ENCODE assay signal across 15 cellular contexts in genomic region chr1:15344800-15345710, GRCh38.
DNase-seq lines count a peak whose midpoint lies in the region; ATAC-seq, FAIRE-seq and TF ChIP-seq lines count a peak whose summit lies in the region.
"Had no signal": no experiment of that assay in that cellular context is flagged by ENCODE, and none has a peak within 500 bp of the region (broad histone marks: within the 10 kb centered on the region; RNA-seq: fewer than 3 reads in every experiment).

No MANE protein-coding gene starts in this region.

- TF ChIP-seq EP300 in HepG2 (IDR thresholded peaks at IDR 0.05; ENCODE audit: low read depth in 2 of 2, low read length in 2 of 2) (no peak), HepG2 (CRISPR knock-in tag; IDR thresholded peaks at IDR 0.05; ENCODE audit: borderline replicate concordance) (no peak), ovary (IDR thresholded peaks at IDR 0.05) (no peak)

- TF ChIP-seq CTCF in neural crest cell (conservative IDR thresholded peaks at IDR 0.05) = no peak
- TF ChIP-seq CTCF in HepG2 (CRISPR knock-in tag; IDR thresholded peaks at IDR 0.05) = no peak
- TF ChIP-seq CTCF in ovary (IDR thresholded peaks at IDR 0.05) = no peak

- no peaks in the 10 kb centered on the region for H3K9me3 Mint-ChIP-seq in T-helper 1 cell treated with Interleukin-12 subunit alpha and Interleukin-12 subunit beta and Interleukin-4 antibody, amounts not matched to agents 30 μg/mL and 1 μg/mL, for 36 hours
- H3K9me3 Mint-ChIP-seq in central memory CD8-positive, alpha-beta T cell = peaks cover 7% of the 10 kb centered on the region
- H3K9me3 Mint-ChIP-seq in neural crest cell = peaks cover 4% of the 10 kb centered on the region

- peaks cover 8% of the 10 kb centered on the region for H3K27me3 Mint-ChIP-seq in T-helper 1 cell treated with Interleukin-12 subunit alpha and Interleukin-12 subunit beta and Interleukin-4 antibody, amounts not matched to agents 30 μg/mL and 1 μg/mL, for 36 hours (ENCODE audit: low read depth)
- no peaks in the 10 kb centered on the region for H3K27me3 Mint-ChIP-seq in central memory CD8-positive, alpha-beta T cell
- H3K27me3 Mint-ChIP-seq in neural crest cell (ENCODE audit: low read depth) = peaks cover 5% of the 10 kb centered on the region

- intact Hi-C loops in HepG2 (cut with micrococcal nuclease; ENCODE audit: unreplicated experiment) (no loop called here), ovary (cut with DNase I) (no loop called here)

- H3K9me3 ChIP-seq in HepG2 (ENCODE audit: low read length) = no peaks in the 10 kb centered on the region
- H3K9me3 ChIP-seq in ovary = no peaks in the 10 kb centered on the region
- H3K9me3 ChIP-seq: body of pancreas, uterus had no signal

- H3K4me1 ChIP-seq in HepG2 (ENCODE audit: insufficient read depth, low read length) = peaks cover 32% of the 10 kb centered on the region
- peaks cover 2% of the 10 kb centered on the region for H3K4me1 ChIP-seq in ovary (ENCODE audit: insufficient read depth)
- H3K4me1 ChIP-seq: parathyroid adenoma, uterus had no signal

- H3K27ac ChIP-seq in HepG2 (ENCODE audit: extremely low read length, insufficient read depth, low read length) = no peak overlapping the region
- H3K27ac ChIP-seq in ovary = no peak overlapping the region
- H3K27ac ChIP-seq: body of pancreas, parathyroid adenoma, VCaP had no signal

- H2AFZ ChIP-seq in HepG2 (ENCODE audit: low read length) = no peak overlapping the region
- H2AFZ ChIP-seq: parathyroid adenoma had no signal

- peak overlapping the region; percentile 47 for H3K4me3 Mint-ChIP-seq in T-helper 1 cell treated with Interleukin-12 subunit alpha and Interleukin-12 subunit beta and Interleukin-4 antibody, amounts not matched to agents 30 μg/mL and 1 μg/mL, for 36 hours
- H3K4me3 Mint-ChIP-seq in central memory CD8-positive, alpha-beta T cell = peak overlapping the region; percentile 51
- H3K4me3 Mint-ChIP-seq in neural crest cell = no peak overlapping the region

- no TSS peak for BruUV-seq in HepG2 (replicated peaks; lab: Mats Ljungman, UMichigan)

- no peak for FAIRE-seq in HepG2 (lab: Jason Lieb, UNC)
- FAIRE-seq: endometrium had no signal

- peak overlapping the region; percentile 78 for H3K27ac Mint-ChIP-seq in T-helper 1 cell treated with Interleukin-12 subunit alpha and Interleukin-12 subunit beta and Interleukin-4 antibody, amounts not matched to agents 30 μg/mL and 1 μg/mL, for 36 hours
- peak overlapping the region; percentile 90 for H3K27ac Mint-ChIP-seq in central memory CD8-positive, alpha-beta T cell (ENCODE audit: low read depth)
- H3K27ac Mint-ChIP-seq in neural crest cell (ENCODE audit: unreplicated experiment) = peak overlapping the region; percentile 64

- in situ Hi-C loops in HepG2 (cut with HindIII; ENCODE audit: extremely low pct_ligation_motif_present, low pct_unique_long_range_greater_than_20kb) = no loop called here

- TF ChIP-seq POLR2A in HepG2 (IDR thresholded peaks at IDR 0.05; ENCODE audit: insufficient read depth in 1 of 2, low read depth in 2 of 2, low read length in 2 of 2) (no peak), ovary (IDR thresholded peaks at IDR 0.05) (no peak)

- peaks cover 75% of the 10 kb centered on the region for H3K4me1 Mint-ChIP-seq in T-helper 1 cell treated with Interleukin-12 subunit alpha and Interleukin-12 subunit beta and Interleukin-4 antibody, amounts not matched to agents 30 μg/mL and 1 μg/mL, for 36 hours (ENCODE audit: low read depth)
- H3K4me1 Mint-ChIP-seq in central memory CD8-positive, alpha-beta T cell = peaks cover 75% of the 10 kb centered on the region
- H3K4me1 Mint-ChIP-seq in neural crest cell = peaks cover 6% of the 10 kb centered on the region

- H4K20me1 ChIP-seq in HepG2 (ENCODE audit: insufficient read depth, low read length) = no peaks in the 10 kb centered on the region

- POLR2A ChIA-PET in HepG2 (lab: Yijun Ruan, JAX) = no interaction called here

- no peaks in the 10 kb centered on the region for H3K79me2 ChIP-seq in HepG2 (ENCODE audit: insufficient read depth, low read length)
- H3K79me2 ChIP-seq: parathyroid adenoma had no signal

- DNase-seq in T-helper 1 cell = no peak
- peak; percentile 82 for DNase-seq in NCI-H2107 (lab: John Stamatoyannopoulos, UW)
- no peak for DNase-seq in central memory CD8-positive, alpha-beta T cell (ENCODE audit: low spot score in 2 of 2)
- DNase-seq in neural crest cell (ENCODE audit: low read depth, low spot score) = no peak
- no peak for DNase-seq in HepG2 (ENCODE audit: low spot score)
- DNase-seq in ovary = no peak
- DNase-seq: ACHN, NCI-H446, uterus had no signal

- ATAC-seq in central memory CD8-positive, alpha-beta T cell (replicated peaks; ENCODE audit: extremely low read depth, poor library complexity, severe bottlenecking) = no peak
- ATAC-seq in HepG2 (no peak), HG03342 (IDR thresholded peaks at IDR 0.05; ENCODE audit: unreplicated experiment) (no peak)

- peaks cover 0 to 21% of the 10 kb centered on the region in 2 experiments; a peak in 4 of 5 replicates for H3K27me3 ChIP-seq in HepG2 (ENCODE audit: control insufficient read depth in 1 of 2, insufficient read depth in 2 of 2, low read length in 2 of 2)
- no peaks in the 10 kb centered on the region for H3K27me3 ChIP-seq in ovary
- H3K27me3 ChIP-seq: body of pancreas, uterus had no signal

- no peak overlapping the region for H3K9ac ChIP-seq in HepG2 (ENCODE audit: insufficient read depth, low read depth, low read length)
- H3K9ac ChIP-seq: parathyroid adenoma had no signal

- H3K36me3 Mint-ChIP-seq in T-helper 1 cell treated with Interleukin-12 subunit alpha and Interleukin-12 subunit beta and Interleukin-4 antibody, amounts not matched to agents 30 μg/mL and 1 μg/mL, for 36 hours (ENCODE audit: low read depth) = peaks cover 13% of the 10 kb centered on the region
- H3K36me3 Mint-ChIP-seq in central memory CD8-positive, alpha-beta T cell (ENCODE audit: insufficient read depth) = peaks cover 3% of the 10 kb centered on the region
- H3K36me3 Mint-ChIP-seq in neural crest cell (ENCODE audit: low read depth) = no peaks in the 10 kb centered on the region

- H3K4me3 ChIP-seq in HepG2 (replicated peaks in 1 of 3; ENCODE audit: insufficient read depth in 1 of 3, low read depth in 2 of 3, low read length in 3 of 3) (no peak overlapping the region), ovary (no peak overlapping the region)
- H3K4me3 ChIP-seq: body of pancreas, uterus had no signal

- H3K4me2 ChIP-seq in HepG2 (ENCODE audit: low read depth, low read length) = no peak overlapping the region

- TF ChIP-seq RAD21 in HepG2 (CRISPR knock-in tag; IDR thresholded peaks at IDR 0.05) = no peak

- H3K36me3 ChIP-seq in HepG2 (replicated peaks in 1 of 2; ENCODE audit: control insufficient read depth in 1 of 2, insufficient read depth in 2 of 2, low read length in 2 of 2) (no peaks in the 10 kb centered on the region), ovary (no peaks in the 10 kb centered on the region)
- H3K36me3 ChIP-seq: uterus had no signal

- CTCF ChIA-PET in HepG2 (lab: Yijun Ruan, JAX; ENCODE audit: low intra/inter-chr PET ratio, low total read pairs) = no interaction called here

- 64% methylated on average over 22 of the region's 23 CpGs for WGBS in HepG2 (ENCODE audit: low lambda C conversion rate)
- WGBS in ovary, 3 donors = 87 to 92% (median 90%) methylated on average over 23 of the region's 23 CpGs

TF ChIP-seq in HepG2, 621 proteins besides CTCF, POLR2A, EP300 and RAD21:
- no peak for TF ChIP-seq ZBTB7A (CRISPR knock-in tag; IDR thresholded peaks at IDR 0.05)
- TF ChIP-seq NFE2L2 (IDR thresholded peaks at IDR 0.05; ENCODE audit: low read length) = no peak
- TF ChIP-seq ZNF703 (CRISPR knock-in tag; IDR thresholded peaks at IDR 0.05; ENCODE audit: borderline replicate concordance) = no peak
- no peak for TF ChIP-seq DR1 (CRISPR knock-in tag; IDR thresholded peaks at IDR 0.05)
